8 cellular contexts compared by ENCODE assay signal in the genomic region with DNA sequence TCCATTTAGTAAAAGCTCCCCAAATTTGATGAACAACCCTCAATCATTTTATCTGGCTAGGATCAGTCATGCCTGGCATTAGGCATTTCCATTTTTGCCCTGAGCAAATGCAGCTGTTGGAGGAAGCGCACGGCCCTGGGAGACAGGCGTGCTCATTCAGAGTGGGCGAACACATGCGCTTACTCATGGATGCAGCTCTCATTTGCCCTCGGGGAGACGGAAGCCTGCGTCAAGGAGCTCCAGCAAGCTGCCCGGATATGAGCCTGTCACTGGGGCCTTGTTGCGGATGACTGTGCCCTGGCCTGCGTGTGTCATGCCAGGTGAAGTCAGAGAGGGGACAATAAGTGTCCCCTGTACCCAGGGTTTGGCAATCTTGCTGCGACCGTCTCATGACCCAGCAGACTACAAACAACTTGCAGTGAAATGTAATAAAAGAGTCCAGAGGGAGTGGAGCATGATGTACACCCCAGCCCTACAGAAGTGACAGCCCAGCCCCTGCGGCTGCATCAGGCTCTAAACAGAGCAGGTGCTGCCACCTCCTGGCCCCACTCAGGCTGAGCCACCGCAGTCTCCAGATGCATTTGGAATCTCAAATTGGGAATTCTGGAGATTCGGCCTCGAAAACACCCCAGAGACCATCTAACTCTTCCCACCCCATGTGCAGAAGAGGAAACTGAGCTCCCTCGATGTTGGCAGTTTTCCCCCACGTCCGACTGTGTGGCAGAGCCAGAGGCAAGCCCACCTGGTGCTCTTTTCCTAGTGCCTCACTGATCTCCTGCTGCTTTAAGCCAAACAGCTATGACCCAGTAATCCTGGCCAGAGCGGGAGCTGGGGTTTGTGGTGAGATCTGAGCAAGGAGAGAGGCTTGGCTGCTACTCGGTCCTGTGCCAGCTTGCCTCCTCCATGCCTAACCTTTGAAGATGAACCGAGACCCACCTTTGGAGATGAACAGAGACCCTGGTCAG.
A peak's percentile ranks its signal among the peaks of the same experiment; 100 is the strongest.
DNase-seq lines count a peak whose midpoint lies in the region; ATAC-seq and TF ChIP-seq lines count a peak whose summit lies in the region.

No MANE protein-coding gene starts in this region.

- H3K36me3 ChIP-seq in left ventricle myocardium inferior: no peaks in the 10 kb centered on the region

- peak; percentile 70 for TF ChIP-seq CTCF in left ventricle myocardium inferior (IDR thresholded peaks at IDR 0.05; ENCODE audit: borderline replicate concordance)

- CTCF ChIA-PET in activated CD4-positive, alpha-beta memory T cell treated with anti-CD3 and anti-CD28 coated beads for 36 hours (lab: Charles Lee): interaction anchor here (0.7 to 1.0 kb wide), 3 partner anchors 16 to 103 kb away, joined by 3 read pairs; no protein-coding TSS in a partner anchor

- no peaks in the 10 kb centered on the region for H3K4me1 ChIP-seq in left ventricle myocardium inferior

- DNase-seq in ELF-1 (ENCODE audit: low read depth, low spot score) (peak; percentile 75), HuH-7.5 (ENCODE audit: low spot score) (peak; percentile 33), left ventricle myocardium inferior (peak; percentile 33), skeletal muscle cell (ENCODE audit: low read depth) (peak; percentile 45)
- peak; percentile 14 for DNase-seq in activated CD4-positive, alpha-beta memory T cell treated with anti-CD3 and anti-CD28 coated beads for 36 hours
- no peak for DNase-seq in central memory CD4-positive, alpha-beta T cell

- intact Hi-C loops in activated CD4-positive, alpha-beta memory T cell treated with anti-CD3 and anti-CD28 coated beads for 36 hours (cut with micrococcal nuclease): no loop called here
- intact Hi-C loops in left ventricle myocardium inferior (cut with micrococcal nuclease): no loop called here

- no peak overlapping the region for H3K4me3 Mint-ChIP-seq in activated CD4-positive, alpha-beta memory T cell treated with anti-CD3 and anti-CD28 coated beads for 36 hours

- H3K36me3 Mint-ChIP-seq in activated CD4-positive, alpha-beta memory T cell treated with anti-CD3 and anti-CD28 coated beads for 36 hours: no peaks in the 10 kb centered on the region

- H3K27ac Mint-ChIP-seq in activated CD4-positive, alpha-beta memory T cell treated with anti-CD3 and anti-CD28 coated beads for 36 hours: no peak overlapping the region

- no peaks in the 10 kb centered on the region for H3K9me3 Mint-ChIP-seq in activated CD4-positive, alpha-beta memory T cell treated with anti-CD3 and anti-CD28 coated beads for 36 hours

- peaks cover 8% of the 10 kb centered on the region for H3K27me3 Mint-ChIP-seq in activated CD4-positive, alpha-beta memory T cell treated with anti-CD3 and anti-CD28 coated beads for 36 hours

- H3K27me3 ChIP-seq in left ventricle myocardium inferior (ENCODE audit: low read depth): peaks cover 79% of the 10 kb centered on the region

- H3K4me1 Mint-ChIP-seq in activated CD4-positive, alpha-beta memory T cell treated with anti-CD3 and anti-CD28 coated beads for 36 hours (ENCODE audit: low read depth): no peaks in the 10 kb centered on the region

- H3K4me3 ChIP-seq in left ventricle myocardium inferior (no peak overlapping the region), skeletal muscle cell (ENCODE audit: low read depth, low read length) (no peak overlapping the region)

- ATAC-seq in HG02973 (IDR thresholded peaks at IDR 0.05; ENCODE audit: unreplicated experiment) (no peak), HG02623 (IDR thresholded peaks at IDR 0.05; ENCODE audit: unreplicated experiment) (no peak)

- H3K9me3 ChIP-seq in left ventricle myocardium inferior (replicated peaks): no peaks in the 10 kb centered on the region

- no peak overlapping the region for H3K27ac ChIP-seq in left ventricle myocardium inferior (replicated peaks)

- POLR2A ChIA-PET in activated CD4-positive, alpha-beta memory T cell treated with anti-CD3 and anti-CD28 coated beads for 36 hours (lab: Charles Lee): no interaction called here
